In genomic region chr1:29563571-29563970, GRCh38 we compare ENCODE assay signal across 1 cellular context.
TF ChIP-seq lines count a peak whose summit lies in the region.

No MANE protein-coding gene starts in this region.

TF ChIP-seq in IMR-90, 13 proteins besides CTCF, POLR2A, EP300 and RAD21:
- TF ChIP-seq SMC3 (IDR thresholded peaks at IDR 0.05; ENCODE audit: low read depth, low read length): no peak
- TF ChIP-seq FOS (IDR thresholded peaks at IDR 0.05; ENCODE audit: low read depth, low read length): no peak
- TF ChIP-seq MAZ (IDR thresholded peaks at IDR 0.05; ENCODE audit: borderline replicate concordance, low read depth, low read length): no peak
- no peak for TF ChIP-seq ELK1 (IDR thresholded peaks at IDR 0.05; ENCODE audit: borderline replicate concordance, low read depth, low read length)
- no peak for TF ChIP-seq BHLHE40 (IDR thresholded peaks at IDR 0.05; ENCODE audit: low read depth, low read length)
- TF ChIP-seq RCOR1 (IDR thresholded peaks at IDR 0.05; ENCODE audit: insufficient replicate concordance, low read length): no peak
- no peak for TF ChIP-seq USF2 (IDR thresholded peaks at IDR 0.05; ENCODE audit: low read depth, low read length)
- no peak for TF ChIP-seq MAFK (IDR thresholded peaks at IDR 0.05; ENCODE audit: low read depth, low read length)
- no peak for TF ChIP-seq MXI1 (IDR thresholded peaks at IDR 0.05; ENCODE audit: borderline replicate concordance, low read depth, low read length)
- no peak for TF ChIP-seq CEBPB (IDR thresholded peaks at IDR 0.05; ENCODE audit: low read depth, low read length)
- no peak for TF ChIP-seq NFE2L2 (IDR thresholded peaks at IDR 0.05; ENCODE audit: low read depth, low read length)
- TF ChIP-seq CHD1 (IDR thresholded peaks at IDR 0.05; ENCODE audit: low read depth, low read length): no peak
- TF ChIP-seq RFX5 (IDR thresholded peaks at IDR 0.05; ENCODE audit: low read depth, low read length): no peak
